ENCODE assay signal across 22 cellular contexts in genomic region chr12:65339161-65339560, GRCh38.
"Had no signal": no experiment of that assay in that cellular context is flagged by ENCODE, and none has a peak within 500 bp of the region (broad histone marks: within the 10 kb centered on the region; RNA-seq: fewer than 3 reads in every experiment).

No MANE protein-coding gene starts in this region.

- H3K4me1 ChIP-seq: body of pancreas, thyroid gland had no signal

- H3K9me3 ChIP-seq: body of pancreas, ovary, psoas muscle, right atrium auricular region, thyroid gland had no signal

- H3K4me3 ChIP-seq: body of pancreas, cardiac muscle cell, lung, ovary, psoas muscle, right atrium auricular region, thyroid gland had no signal

- DNase-seq: activated CD4-positive, alpha-beta T cell treated with anti-CD3 and anti-CD28 coated beads for 4 hours; activated CD4-positive, alpha-beta T cell treated with anti-CD3 and anti-CD28 coated beads, Interleukin-2, amount 50 U/mL, for 48 hours; activated CD4-positive, CD25-positive, alpha-beta regulatory T cell; activated CD8-positive, alpha-beta memory T cell treated with anti-CD3 and anti-CD28 coated beads, Interleukin-2, amount 50 U/mL, for 48 hours; activated effector memory CD4-positive, alpha-beta T cell treated with Interleukin-2 at 50 U/mL for 16 hours; activated naive CD4-positive, alpha-beta T cell treated with anti-CD3 and anti-CD28 coated beads for 36 hours; activated naive CD8-positive, alpha-beta T cell treated with anti-CD3 and anti-CD28 coated beads, Interleukin-2, amount 10 ng/mL, durations not matched to agents 7 days and 5 days; activated T-cell treated with anti-CD3 and anti-CD28 coated beads, Interleukin-2, amount 50 U/mL, for 4 hours; amygdala; body of pancreas; effector CD4-positive, alpha-beta T cell; foreskin fibroblast; natural killer cell; ovary; psoas muscle; stimulated activated CD4-positive, alpha-beta T cell treated with anti-CD3 and anti-CD28 coated beads, Interleukin-12 subunit alpha, Interleukin-12 subunit beta, amount 100 ng/mL, for 4 hours; stimulated activated CD4-positive, alpha-beta T cell treated with anti-CD3 and anti-CD28 coated beads, Interleukin-4, amount 100 ng/mL, for 4 hours; substantia nigra; thyroid gland had no signal

- H3K36me3 ChIP-seq: ovary, right atrium auricular region, thyroid gland had no signal

- ATAC-seq: activated T-cell treated with anti-CD3 and anti-CD28 coated beads, Interleukin-2, amount 50 U/mL, for 4 hours; body of pancreas; natural killer cell; psoas muscle had no signal

- H3K27me3 ChIP-seq: body of pancreas, cardiac muscle cell, ovary, right atrium auricular region, thyroid gland had no signal

- H3K27ac ChIP-seq: body of pancreas, cardiac muscle cell, ovary, psoas muscle, right atrium auricular region, thyroid gland had no signal
